In the genomic region with DNA sequence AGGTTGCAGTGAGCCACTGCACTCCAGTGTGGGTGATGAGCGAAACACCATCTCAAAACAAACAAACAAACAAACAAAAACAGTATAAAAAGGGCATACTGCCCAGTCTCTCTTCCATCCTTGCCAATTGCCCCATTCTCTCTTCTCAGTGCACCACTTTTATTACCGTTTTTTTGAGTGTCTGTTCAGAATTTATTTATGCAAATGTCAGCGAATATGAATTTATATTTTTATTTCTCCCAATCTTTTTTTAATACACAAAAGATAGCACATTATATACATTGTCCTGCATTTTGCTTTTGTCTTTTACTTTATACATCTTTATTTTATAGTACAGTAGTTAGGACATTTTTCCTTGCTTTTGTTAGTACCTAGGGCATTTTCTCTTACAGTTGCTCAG, we compare ENCODE assay signal across 36 cellular contexts.
"Had no signal": no experiment of that assay in that cellular context is flagged by ENCODE, and none has a peak within 500 bp of the region (broad histone marks: within the 10 kb centered on the region; RNA-seq: fewer than 3 reads in every experiment).

No MANE protein-coding gene starts in this region.

- FAIRE-seq: bronchial epithelial cell, TTC549 had no signal

- H3K4me1 ChIP-seq: ascending aorta had no signal

- H3K36me3 Mint-ChIP-seq: activated naive CD8-positive, alpha-beta T cell treated with anti-CD3 and anti-CD28 coated beads, Interleukin-2, amount 10 ng/mL, durations not matched to agents 7 days and 5 days; brain had no signal

- H3K4me1 Mint-ChIP-seq: activated B cell treated with CpG ODN at 0.5 μM for 24 hours; activated CD4-positive, alpha-beta T cell treated with anti-CD3 and anti-CD28 coated beads, Interleukin-2, amount 10 ng/mL, durations not matched to agents 24 days and 14 days; activated naive CD4-positive, alpha-beta T cell treated with anti-CD3 and anti-CD28 coated beads, Interleukin-2, amount 10 ng/mL, durations not matched to agents 7 days and 5 days; activated naive CD4-positive, alpha-beta T cell treated with anti-CD3 and anti-CD28 coated beads, Interleukin-2, amount 50 U/mL, for 24 hours; activated naive CD8-positive, alpha-beta T cell treated with anti-CD3 and anti-CD28 coated beads, Interleukin-2, amount 10 ng/mL, durations not matched to agents 7 days and 5 days; activated naive CD8-positive, alpha-beta T cell treated with anti-CD3 and anti-CD28 coated beads, Interleukin-2, amount 50 U/mL, for 24 hours; activated T-helper 17 cell treated with anti-CD3 and anti-CD28 coated beads, Interleukin-2, amount 50 U/mL, for 72 hours; brain had no signal

- DNase-seq: activated B cell treated with CpG ODN at 0.5 μM for 24 hours; activated CD4-positive, alpha-beta memory T cell treated with anti-CD3 and anti-CD28 coated beads for 36 hours; activated CD4-positive, alpha-beta T cell treated with anti-CD3 and anti-CD28 coated beads for 4 hours; activated CD4-positive, alpha-beta T cell treated with anti-CD3 and anti-CD28 coated beads, Interleukin-2, amount 10 ng/mL, durations not matched to agents 24 days and 14 days; activated CD4-positive, alpha-beta T cell treated with anti-CD3 and anti-CD28 coated beads, Interleukin-2, amount 50 U/mL, for 1 hour; activated CD4-positive, alpha-beta T cell treated with anti-CD3 and anti-CD28 coated beads, Interleukin-2, amount 50 U/mL, for 4 hours; activated CD4-positive, CD25-positive, alpha-beta regulatory T cell treated with anti-CD3 and anti-CD28 coated beads, Interleukin-2, amount 50 U/mL, for 72 hours; activated CD8-positive, alpha-beta memory T cell treated with anti-CD3 and anti-CD28 coated beads, Interleukin-2, amount 50 U/mL, for 4 hours; activated CD8-positive, alpha-beta T cell treated with anti-CD3 and anti-CD28 coated beads for 36 hours; activated gamma-delta T cell; activated naive CD4-positive, alpha-beta T cell treated with anti-CD3 and anti-CD28 coated beads, Interleukin-2, amount 10 ng/mL, durations not matched to agents 7 days and 5 days; activated naive CD4-positive, alpha-beta T cell treated with Interleukin-2 at 50 U/mL for 16 hours; activated naive CD8-positive, alpha-beta T cell treated with anti-CD3 and anti-CD28 coated beads, Interleukin-2, amount 10 ng/mL, durations not matched to agents 7 days and 5 days; activated naive CD8-positive, alpha-beta T cell treated with anti-CD3 and anti-CD28 coated beads, Interleukin-2, amount 50 U/mL, for 24 hours; activated T-cell treated with anti-CD3 and anti-CD28 coated beads for 4 hours; activated T-cell treated with anti-CD3 and anti-CD28 coated beads, Interleukin-2, amount 50 U/mL, for 1 hour; activated T-cell treated with anti-CD3 and anti-CD28 coated beads, Interleukin-2, amount 50 U/mL, for 4 hours; activated T-cell treated with anti-CD3 and anti-CD28 coated beads, Interleukin-2, amount 50 U/mL, for 72 hours; amygdala; anterior cingulate cortex; caudate nucleus; T-helper 1 cell; T-helper 2 cell; T-helper 9 cell had no signal

- H3K36me3 ChIP-seq: cardiac muscle cell had no signal

- H3K9me3 Mint-ChIP-seq: activated B cell treated with CpG ODN at 0.5 μM for 24 hours; activated CD4-positive, alpha-beta memory T cell treated with anti-CD3 and anti-CD28 coated beads for 36 hours; activated CD4-positive, alpha-beta T cell treated with anti-CD3 and anti-CD28 coated beads, Interleukin-2, amount 10 ng/mL, durations not matched to agents 24 days and 14 days; activated CD8-positive, alpha-beta T cell treated with anti-CD3 and anti-CD28 coated beads for 36 hours; activated naive CD4-positive, alpha-beta T cell treated with anti-CD3 and anti-CD28 coated beads, Interleukin-2, amount 10 ng/mL, durations not matched to agents 7 days and 5 days; activated naive CD4-positive, alpha-beta T cell treated with anti-CD3 and anti-CD28 coated beads, Interleukin-2, amount 50 U/mL, for 24 hours; activated naive CD8-positive, alpha-beta T cell treated with anti-CD3 and anti-CD28 coated beads, Interleukin-2, amount 10 ng/mL, durations not matched to agents 7 days and 5 days; activated naive CD8-positive, alpha-beta T cell treated with anti-CD3 and anti-CD28 coated beads, Interleukin-2, amount 50 U/mL, for 24 hours; activated T-cell treated with anti-CD3 and anti-CD28 coated beads, Interleukin-2, amount 50 U/mL, for 4 hours; activated T-cell treated with anti-CD3 and anti-CD28 coated beads, Interleukin-2, amount 50 U/mL, for 72 hours; activated T-helper 1 cell treated with anti-CD3 and anti-CD28 coated beads, Interleukin-12 subunit alpha, Interleukin-12 subunit beta, Interleukin-2, Interleukin-4 antibody, amounts not matched to agents 30 ng/mL and 10 ng/mL and 1 ng/mL, durations not matched to agents 14 hours and 24 hours and 36 hours; activated T-helper 17 cell treated with anti-CD3 and anti-CD28 coated beads, Interleukin-2, amount 50 U/mL, for 72 hours; brain; T-helper 1 cell treated with Interleukin-12 subunit alpha and Interleukin-12 subunit beta and Interleukin-4 antibody, amounts not matched to agents 30 μg/mL and 1 μg/mL, for 36 hours; T-helper 2 cell treated with Interferon-gamma antibody and Interleukin-4, amounts not matched to agents 5 μg/mL and 100 μg/mL, for 36 hours had no signal

- H3K4me3 Mint-ChIP-seq: activated B cell treated with CpG ODN at 0.5 μM for 24 hours; activated CD4-positive, alpha-beta memory T cell treated with anti-CD3 and anti-CD28 coated beads for 36 hours; activated CD4-positive, alpha-beta T cell treated with anti-CD3 and anti-CD28 coated beads, Interleukin-2, amount 10 ng/mL, durations not matched to agents 24 days and 14 days; activated CD8-positive, alpha-beta T cell treated with anti-CD3 and anti-CD28 coated beads for 36 hours; activated naive CD4-positive, alpha-beta T cell treated with anti-CD3 and anti-CD28 coated beads, Interleukin-2, amount 10 ng/mL, durations not matched to agents 7 days and 5 days; activated naive CD4-positive, alpha-beta T cell treated with anti-CD3 and anti-CD28 coated beads, Interleukin-2, amount 50 U/mL, for 24 hours; activated naive CD8-positive, alpha-beta T cell; activated naive CD8-positive, alpha-beta T cell treated with anti-CD3 and anti-CD28 coated beads, Interleukin-2, amount 10 ng/mL, durations not matched to agents 7 days and 5 days; activated naive CD8-positive, alpha-beta T cell treated with anti-CD3 and anti-CD28 coated beads, Interleukin-2, amount 50 U/mL, for 24 hours; activated T-cell treated with anti-CD3 and anti-CD28 coated beads, Interleukin-2, amount 50 U/mL, for 4 hours; activated T-cell treated with anti-CD3 and anti-CD28 coated beads, Interleukin-2, amount 50 U/mL, for 72 hours; activated T-helper 1 cell treated with anti-CD3 and anti-CD28 coated beads, Interleukin-12 subunit alpha, Interleukin-12 subunit beta, Interleukin-2, Interleukin-4 antibody, amounts not matched to agents 30 ng/mL and 10 ng/mL and 1 ng/mL, durations not matched to agents 14 hours and 24 hours and 36 hours; activated T-helper 17 cell treated with anti-CD3 and anti-CD28 coated beads, Interleukin-2, amount 50 U/mL, for 72 hours; brain; T-helper 1 cell treated with Interleukin-12 subunit alpha and Interleukin-12 subunit beta and Interleukin-4 antibody, amounts not matched to agents 30 μg/mL and 1 μg/mL, for 36 hours; T-helper 2 cell treated with Interferon-gamma antibody and Interleukin-4, amounts not matched to agents 5 μg/mL and 100 μg/mL, for 36 hours had no signal

- H3K9me3 ChIP-seq: ascending aorta had no signal

- H3K27me3 Mint-ChIP-seq: activated B cell treated with CpG ODN at 0.5 μM for 24 hours; activated CD4-positive, alpha-beta memory T cell treated with anti-CD3 and anti-CD28 coated beads for 36 hours; activated CD4-positive, alpha-beta T cell treated with anti-CD3 and anti-CD28 coated beads, Interleukin-2, amount 10 ng/mL, durations not matched to agents 24 days and 14 days; activated CD8-positive, alpha-beta T cell treated with anti-CD3 and anti-CD28 coated beads for 36 hours; activated naive CD4-positive, alpha-beta T cell treated with anti-CD3 and anti-CD28 coated beads, Interleukin-2, amount 10 ng/mL, durations not matched to agents 7 days and 5 days; activated naive CD4-positive, alpha-beta T cell treated with anti-CD3 and anti-CD28 coated beads, Interleukin-2, amount 50 U/mL, for 24 hours; activated naive CD8-positive, alpha-beta T cell; activated naive CD8-positive, alpha-beta T cell treated with anti-CD3 and anti-CD28 coated beads, Interleukin-2, amount 10 ng/mL, durations not matched to agents 7 days and 5 days; activated naive CD8-positive, alpha-beta T cell treated with anti-CD3 and anti-CD28 coated beads, Interleukin-2, amount 50 U/mL, for 24 hours; activated T-helper 17 cell treated with anti-CD3 and anti-CD28 coated beads, Interleukin-2, amount 50 U/mL, for 72 hours had no signal

- H3K27ac Mint-ChIP-seq: activated B cell treated with CpG ODN at 0.5 μM for 24 hours; activated CD4-positive, alpha-beta memory T cell treated with anti-CD3 and anti-CD28 coated beads for 36 hours; activated CD4-positive, alpha-beta T cell treated with anti-CD3 and anti-CD28 coated beads, Interleukin-2, amount 10 ng/mL, durations not matched to agents 24 days and 14 days; activated CD8-positive, alpha-beta T cell treated with anti-CD3 and anti-CD28 coated beads for 36 hours; activated naive CD4-positive, alpha-beta T cell treated with anti-CD3 and anti-CD28 coated beads, Interleukin-2, amount 10 ng/mL, durations not matched to agents 7 days and 5 days; activated naive CD4-positive, alpha-beta T cell treated with anti-CD3 and anti-CD28 coated beads, Interleukin-2, amount 50 U/mL, for 24 hours; activated naive CD8-positive, alpha-beta T cell; activated naive CD8-positive, alpha-beta T cell treated with anti-CD3 and anti-CD28 coated beads, Interleukin-2, amount 10 ng/mL, durations not matched to agents 7 days and 5 days; activated naive CD8-positive, alpha-beta T cell treated with anti-CD3 and anti-CD28 coated beads, Interleukin-2, amount 50 U/mL, for 24 hours; activated T-cell treated with anti-CD3 and anti-CD28 coated beads, Interleukin-2, amount 50 U/mL, for 72 hours; activated T-helper 1 cell treated with anti-CD3 and anti-CD28 coated beads, Interleukin-12 subunit alpha, Interleukin-12 subunit beta, Interleukin-2, Interleukin-4 antibody, amounts not matched to agents 30 ng/mL and 10 ng/mL and 1 ng/mL, durations not matched to agents 14 hours and 24 hours and 36 hours; activated T-helper 17 cell treated with anti-CD3 and anti-CD28 coated beads, Interleukin-2, amount 50 U/mL, for 72 hours; brain; T-helper 1 cell treated with Interleukin-12 subunit alpha and Interleukin-12 subunit beta and Interleukin-4 antibody, amounts not matched to agents 30 μg/mL and 1 μg/mL, for 36 hours; T-helper 2 cell treated with Interferon-gamma antibody and Interleukin-4, amounts not matched to agents 5 μg/mL and 100 μg/mL, for 36 hours had no signal

- ATAC-seq: activated CD8-positive, alpha-beta T cell treated with anti-CD3 and anti-CD28 coated beads for 36 hours; activated naive CD8-positive, alpha-beta T cell treated with anti-CD3 and anti-CD28 coated beads, Interleukin-2, amount 50 U/mL, for 24 hours; activated T-cell treated with anti-CD3 and anti-CD28 coated beads, Interleukin-2, amount 50 U/mL, for 4 hours; activated T-cell treated with anti-CD3 and anti-CD28 coated beads, Interleukin-2, amount 50 U/mL, for 72 hours; activated T-helper 17 cell treated with anti-CD3 and anti-CD28 coated beads, Interleukin-2, amount 50 U/mL, for 72 hours had no signal

- H3K4me3 ChIP-seq: ascending aorta, cardiac muscle cell had no signal

- H3K27me3 ChIP-seq: ascending aorta, cardiac muscle cell had no signal

- H3K27ac ChIP-seq: ascending aorta, cardiac muscle cell, VCaP had no signal
